In the genomic region with DNA sequence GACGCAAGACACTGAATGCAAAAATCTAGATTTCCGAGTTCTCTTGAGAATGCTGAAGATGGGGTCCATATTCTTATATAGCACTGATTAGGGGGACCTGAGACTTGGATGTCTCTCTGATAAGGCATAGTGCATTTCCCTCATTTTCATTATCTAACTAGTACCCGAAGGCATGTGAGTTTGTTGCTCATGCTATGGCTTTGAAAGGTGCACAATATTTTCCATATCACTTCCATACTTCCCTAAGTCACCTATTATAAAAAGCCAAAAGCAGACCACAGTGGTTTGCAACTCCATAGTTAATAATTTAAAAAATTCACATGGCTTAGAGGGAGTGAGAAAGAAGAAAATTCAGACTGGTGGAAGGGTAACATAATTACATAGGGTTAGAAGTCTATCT, we compare ENCODE assay signal across 17 cellular contexts. TPM values are rescaled to one million over a fixed set of nuclear protein-coding genes. Genes with fewer than 3 reads are reported as not detected.
DNase-seq lines count a peak whose midpoint lies in the region; ATAC-seq, FAIRE-seq and TF ChIP-seq lines count a peak whose summit lies in the region.
"Had no signal": no experiment of that assay in that cellular context is flagged by ENCODE, and none has a peak within 500 bp of the region (broad histone marks: within the 10 kb centered on the region; RNA-seq: fewer than 3 reads in every experiment).

No MANE protein-coding gene starts in this region.

- H3K36me3 ChIP-seq in endodermal cell (ENCODE audit: control insufficient read depth, insufficient read depth, low read length): no peaks in the 10 kb centered on the region
- H3K36me3 ChIP-seq: esophagus squamous epithelium, upper lobe of right lung had no signal

- ATAC-seq in HG02852 (IDR thresholded peaks at IDR 0.05; ENCODE audit: unreplicated experiment) (no peak), GM19023 (IDR thresholded peaks at IDR 0.05; ENCODE audit: unreplicated experiment) (no peak)
- ATAC-seq: upper lobe of right lung had no signal

- peak overlapping the region; percentile 90 for H3K9ac ChIP-seq in endodermal cell (ENCODE audit: extremely low read depth, low read length, poor library complexity, severe bottlenecking)

- peak overlapping the region; percentile 93 for H3K4me3 ChIP-seq in endodermal cell (ENCODE audit: low read length)

- H3K27me3 Mint-ChIP-seq in activated CD4-positive, alpha-beta T cell treated with anti-CD3 and anti-CD28 coated beads, Interleukin-2, amount 10 ng/mL, durations not matched to agents 7 days and 5 days: no peaks in the 10 kb centered on the region
- H3K27me3 Mint-ChIP-seq in endodermal cell (ENCODE audit: insufficient read depth): no peaks in the 10 kb centered on the region
- peaks cover 3% of the 10 kb centered on the region for H3K27me3 Mint-ChIP-seq in osteocyte (ENCODE audit: unreplicated experiment)

- peaks cover 5% of the 10 kb centered on the region for H3K4me1 ChIP-seq in endodermal cell (ENCODE audit: control insufficient read depth, insufficient read depth, low read length)

- DNase-seq in activated CD4-positive, alpha-beta T cell treated with anti-CD3 and anti-CD28 coated beads, Interleukin-2, amount 10 ng/mL, durations not matched to agents 7 days and 5 days: no peak
- no peak for DNase-seq in activated CD4-positive, alpha-beta T cell treated with anti-CD3 and anti-CD28 coated beads, Interleukin-2, amount 50 U/mL, for 4 hours
- DNase-seq in RKO (ENCODE audit: low spot score) (peak; percentile 53), endodermal cell (no peak), osteocyte (ENCODE audit: extremely low spot score, unreplicated experiment) (no peak), frontal cortex (ENCODE audit: low spot score in 2 of 2) (no peak)
- DNase-seq: caudate nucleus, esophagus squamous epithelium, KG1, NCI-H2081 treated with DMSO at 0.1 percent for 48 hours, small intestine, upper lobe of right lung had no signal

- peak overlapping the region; percentile 36 for H3K27ac Mint-ChIP-seq in activated CD4-positive, alpha-beta T cell treated with anti-CD3 and anti-CD28 coated beads, Interleukin-2, amount 10 ng/mL, durations not matched to agents 7 days and 5 days
- H3K27ac Mint-ChIP-seq in endodermal cell (no peak overlapping the region), osteocyte (ENCODE audit: unreplicated experiment) (no peak overlapping the region)

- TF ChIP-seq CTCF in endodermal cell (conservative IDR thresholded peaks at IDR 0.05): no peak
- TF ChIP-seq CTCF in osteocyte (IDR thresholded peaks at IDR 0.05): no peak

- H3K36me3 Mint-ChIP-seq in activated CD4-positive, alpha-beta T cell treated with anti-CD3 and anti-CD28 coated beads, Interleukin-2, amount 10 ng/mL, durations not matched to agents 7 days and 5 days (ENCODE audit: low read depth): peaks cover 19% of the 10 kb centered on the region
- H3K36me3 Mint-ChIP-seq in endodermal cell (ENCODE audit: low read depth) (peaks cover 10% of the 10 kb centered on the region), osteocyte (ENCODE audit: unreplicated experiment) (peaks cover 3% of the 10 kb centered on the region)

- no peaks in the 10 kb centered on the region for H3K9me3 ChIP-seq in endodermal cell (ENCODE audit: control insufficient read depth, low read length)
- H3K9me3 ChIP-seq: esophagus squamous epithelium, upper lobe of right lung had no signal

- no peaks in the 10 kb centered on the region for H3K9me3 Mint-ChIP-seq in activated CD4-positive, alpha-beta T cell treated with anti-CD3 and anti-CD28 coated beads, Interleukin-2, amount 10 ng/mL, durations not matched to agents 7 days and 5 days
- H3K9me3 Mint-ChIP-seq in endodermal cell: no peaks in the 10 kb centered on the region
- H3K9me3 Mint-ChIP-seq in osteocyte (ENCODE audit: unreplicated experiment): no peaks in the 10 kb centered on the region

- CTCF ChIA-PET in activated CD4-positive, alpha-beta T cell treated with anti-CD3 and anti-CD28 coated beads, Interleukin-2, amount 10 ng/mL, durations not matched to agents 7 days and 5 days (lab: Charles Lee): no interaction called here

- H3K27ac ChIP-seq in endodermal cell (ENCODE audit: low read depth, low read length): no peak overlapping the region
- H3K27ac ChIP-seq: upper lobe of right lung had no signal

- POLR2A ChIA-PET in activated CD4-positive, alpha-beta T cell treated with anti-CD3 and anti-CD28 coated beads, Interleukin-2, amount 10 ng/mL, durations not matched to agents 7 days and 5 days (lab: Charles Lee): interaction anchor here (0.6 kb wide), 1 partner anchor 164 kb away, joined by 3 read pairs; no protein-coding TSS in a partner anchor

- H3K4me3 Mint-ChIP-seq in activated CD4-positive, alpha-beta T cell treated with anti-CD3 and anti-CD28 coated beads, Interleukin-2, amount 10 ng/mL, durations not matched to agents 7 days and 5 days: peak overlapping the region; percentile 92
- H3K4me3 Mint-ChIP-seq in endodermal cell: no peak overlapping the region
- peak overlapping the region; percentile 99 for H3K4me3 Mint-ChIP-seq in osteocyte (ENCODE audit: unreplicated experiment)

- WGBS in endodermal cell (ENCODE audit: insufficient coverage in 1 of 2, insufficient read length in 1 of 2), 2 experiments: 79 to 94% methylated on average over 3 of the region's 3 CpGs

- H3K4me1 Mint-ChIP-seq in activated CD4-positive, alpha-beta T cell treated with anti-CD3 and anti-CD28 coated beads, Interleukin-2, amount 10 ng/mL, durations not matched to agents 7 days and 5 days: peaks cover 39% of the 10 kb centered on the region
- H3K4me1 Mint-ChIP-seq in endodermal cell (peaks cover 16% of the 10 kb centered on the region), osteocyte (ENCODE audit: unreplicated experiment) (peaks cover 29% of the 10 kb centered on the region)

- no peak for FAIRE-seq in frontal cortex (lab: Jason Lieb, UNC)
- FAIRE-seq: small intestine, TTC549 had no signal

- no peaks in the 10 kb centered on the region for H3K27me3 ChIP-seq in endodermal cell (ENCODE audit: control insufficient read depth, insufficient read depth, low read length, poor library complexity, severe bottlenecking)
- H3K27me3 ChIP-seq: esophagus squamous epithelium, upper lobe of right lung had no signal

RNA-seq across cellular contexts. Expression of a gene that starts 1.7 kb away (rescaled TPM):
- 10 to 100 TPM; 25.7 to 31.3 TPM for total RNA-seq in activated CD4-positive, alpha-beta T cell treated with anti-CD3 and anti-CD28 coated beads, Interleukin-2, amount 10 ng/mL, durations not matched to agents 7 days and 5 days
- 10 to 100 TPM; 30.0 to 30.8 TPM for total RNA-seq in endodermal cell
- 36.1 TPM for polyA plus RNA-seq in endodermal cell (2013, experiment 1 of 2)
- 33.9 TPM for polyA plus RNA-seq in endodermal cell (2013, experiment 2 of 2)
- total RNA-seq in osteocyte: 29.1 and 29.4 TPM in 2 replicates
- total RNA-seq in frontal cortex: 271 TPM

RNA-seq across cellular contexts. Expression of a gene that starts 34.5 kb away (rescaled TPM):
- not detected for total RNA-seq in activated CD4-positive, alpha-beta T cell treated with anti-CD3 and anti-CD28 coated beads, Interleukin-2, amount 10 ng/mL, durations not matched to agents 7 days and 5 days
- total RNA-seq in endodermal cell (not detected), osteocyte (not detected in 2 replicates), frontal cortex (not detected)
- not detected for polyA plus RNA-seq in endodermal cell (2013, experiment 1 of 2)
- not detected for polyA plus RNA-seq in endodermal cell (2013, experiment 2 of 2)
- total RNA-seq: esophagus squamous epithelium, RPMI7951, upper lobe of right lung had no signal
- polyA plus RNA-seq: AG04450, small intestine had no signal
